In genomic region chr16:74922150-74923138, GRCh38 we compare ENCODE assay signal across 1 cellular context.
A peak's percentile ranks its signal among the peaks of the same experiment; 100 is the strongest.
TF ChIP-seq lines count a peak whose summit lies in the region.

No MANE protein-coding gene starts in this region.

TF ChIP-seq in HepG2, 621 proteins besides CTCF, POLR2A, EP300 and RAD21 (continued from another document and continues in another):
- TF ChIP-seq, protein P1, sequence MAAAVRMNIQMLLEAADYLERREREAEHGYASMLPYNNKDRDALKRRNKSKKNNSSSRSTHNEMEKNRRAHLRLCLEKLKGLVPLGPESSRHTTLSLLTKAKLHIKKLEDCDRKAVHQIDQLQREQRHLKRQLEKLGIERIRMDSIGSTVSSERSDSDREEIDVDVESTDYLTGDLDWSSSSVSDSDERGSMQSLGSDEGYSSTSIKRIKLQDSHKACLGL (CRISPR knock-in tag; IDR thresholded peaks at IDR 0.05): no peak
- TF ChIP-seq ZNF879 (CRISPR knock-in tag; IDR thresholded peaks at IDR 0.05) (no peak), ZBTB14 (CRISPR knock-in tag; IDR thresholded peaks at IDR 0.05) (no peak), ZKSCAN5 (CRISPR knock-in tag; IDR thresholded peaks at IDR 0.05) (no peak), TAF15 (IDR thresholded peaks at IDR 0.05; ENCODE audit: low read depth, low read length, poor library complexity, severe bottlenecking) (no peak), ZNF337 (CRISPR knock-in tag; IDR thresholded peaks at IDR 0.05; ENCODE audit: borderline replicate concordance, low read depth) (0 out of 2 replicates have a peak, but pooled peaks have one; percentile 67), NR2F6 (IDR thresholded peaks at IDR 0.05) (peak; percentile 42), NR2F6 (CRISPR knock-in tag; IDR thresholded peaks at IDR 0.05) (no peak), ZNF674 (CRISPR knock-in tag; IDR thresholded peaks at IDR 0.05; ENCODE audit: low read depth) (no peak), ZNF570 (CRISPR knock-in tag; IDR thresholded peaks at IDR 0.05; ENCODE audit: borderline replicate concordance) (no peak), TRIM24 (CRISPR knock-in tag; IDR thresholded peaks at IDR 0.05) (no peak), KLF6 (CRISPR knock-in tag; IDR thresholded peaks at IDR 0.05) (no peak), NCOA2 (CRISPR knock-in tag; IDR thresholded peaks at IDR 0.05) (peak; percentile 56), ZFP37 (CRISPR knock-in tag; IDR thresholded peaks at IDR 0.05; ENCODE audit: borderline replicate concordance) (no peak; the same call in 1 of the 2 replicates), ZNF773 (CRISPR knock-in tag; IDR thresholded peaks at IDR 0.05; ENCODE audit: borderline replicate concordance) (no peak), ZSCAN12 (CRISPR knock-in tag; IDR thresholded peaks at IDR 0.05) (no peak), ZBTB7B (CRISPR knock-in tag; IDR thresholded peaks at IDR 0.05) (no peak), YEATS2 (CRISPR knock-in tag; IDR thresholded peaks at IDR 0.05; ENCODE audit: borderline replicate concordance) (peak; percentile 32; the same call in 1 of the 2 replicates), CEBPB (IDR thresholded peaks at IDR 0.05; ENCODE audit: borderline replicate concordance, low read depth, low read length) (no peak), ZNF878 (CRISPR knock-in tag; IDR thresholded peaks at IDR 0.05) (no peak; the same call in 1 of the 2 replicates), SETDB1 (CRISPR knock-in tag; IDR thresholded peaks at IDR 0.05; ENCODE audit: borderline replicate concordance) (no peak), HDAC1 (CRISPR knock-in tag; IDR thresholded peaks at IDR 0.05) (peak; percentile 40; the same call in 1 of the 2 replicates), DRAP1 (CRISPR knock-in tag; IDR thresholded peaks at IDR 0.05) (no peak), CREB3 (CRISPR knock-in tag; IDR thresholded peaks at IDR 0.05) (no peak), SUZ12 (IDR thresholded peaks at IDR 0.05; ENCODE audit: low read depth, low read length) (no peak), FUBP1 (CRISPR knock-in tag; IDR thresholded peaks at IDR 0.05; ENCODE audit: borderline replicate concordance) (no peak), NFIB (CRISPR knock-in tag; IDR thresholded peaks at IDR 0.05; ENCODE audit: borderline replicate concordance) (no peak), MXI1 (IDR thresholded peaks at IDR 0.05; ENCODE audit: borderline replicate concordance, low read depth, low read length) (peak; percentile 24; the same call in 1 of the 3 replicates), SNAPC2 (CRISPR knock-in tag; IDR thresholded peaks at IDR 0.05) (no peak), NONO (IDR thresholded peaks at IDR 0.05) (no peak), NONO (CRISPR knock-in tag; conservative IDR thresholded peaks at IDR 0.05) (no peak), ZHX2 (IDR thresholded peaks at IDR 0.05; ENCODE audit: low read depth) (no peak), ZHX2 (CRISPR knock-in tag; IDR thresholded peaks at IDR 0.05; ENCODE audit: borderline replicate concordance) (no peak), SNAI1 (CRISPR knock-in tag; IDR thresholded peaks at IDR 0.05; ENCODE audit: borderline replicate concordance) (no peak), ZNF546 (CRISPR knock-in tag; conservative IDR thresholded peaks at IDR 0.05) (no peak), ZMYM2 (CRISPR knock-in tag; IDR thresholded peaks at IDR 0.05) (no peak), PITX1 (CRISPR knock-in tag; IDR thresholded peaks at IDR 0.05) (peak; percentile 61; the same call in 1 of the 2 replicates)
- TF ChIP-seq, protein P2, sequence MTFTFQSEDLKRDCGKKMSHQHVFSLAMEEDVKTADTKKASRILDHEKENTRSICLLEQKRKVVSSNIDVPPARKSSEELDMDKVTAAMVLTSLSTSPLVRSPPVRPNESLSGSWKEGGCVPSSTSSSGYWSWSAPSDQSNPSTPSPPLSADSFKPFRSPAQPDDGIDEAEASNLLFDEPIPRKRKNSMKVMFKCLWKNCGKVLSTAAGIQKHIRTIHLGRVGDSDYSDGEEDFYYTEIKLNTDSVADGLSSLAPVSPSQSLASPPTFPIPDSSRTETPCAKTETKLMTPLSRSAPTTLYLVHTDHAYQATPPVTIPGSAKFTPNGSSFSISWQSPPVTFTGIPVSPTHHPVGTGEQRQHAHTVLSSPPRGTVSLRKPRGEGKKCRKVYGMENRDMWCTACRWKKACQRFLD (CRISPR knock-in tag; IDR thresholded peaks at IDR 0.05; ENCODE audit: borderline replicate concordance): no peak
- TF ChIP-seq, protein P3, sequence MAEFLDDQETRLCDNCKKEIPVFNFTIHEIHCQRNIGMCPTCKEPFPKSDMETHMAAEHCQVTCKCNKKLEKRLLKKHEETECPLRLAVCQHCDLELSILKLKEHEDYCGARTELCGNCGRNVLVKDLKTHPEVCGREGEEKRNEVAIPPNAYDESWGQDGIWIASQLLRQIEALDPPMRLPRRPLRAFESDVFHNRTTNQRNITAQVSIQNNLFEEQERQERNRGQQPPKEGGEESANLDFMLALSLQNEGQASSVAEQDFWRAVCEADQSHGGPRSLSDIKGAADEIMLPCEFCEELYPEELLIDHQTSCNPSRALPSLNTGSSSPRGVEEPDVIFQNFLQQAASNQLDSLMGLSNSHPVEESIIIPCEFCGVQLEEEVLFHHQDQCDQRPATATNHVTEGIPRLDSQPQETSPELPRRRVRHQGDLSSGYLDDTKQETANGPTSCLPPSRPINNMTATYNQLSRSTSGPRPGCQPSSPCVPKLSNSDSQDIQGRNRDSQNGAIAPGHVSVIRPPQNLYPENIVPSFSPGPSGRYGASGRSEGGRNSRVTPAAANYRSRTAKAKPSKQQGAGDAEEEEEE (CRISPR knock-in tag; IDR thresholded peaks at IDR 0.05; ENCODE audit: borderline replicate concordance): 0 out of 2 replicates have a peak, but pooled peaks have one; percentile 53
- TF ChIP-seq, protein P4, sequence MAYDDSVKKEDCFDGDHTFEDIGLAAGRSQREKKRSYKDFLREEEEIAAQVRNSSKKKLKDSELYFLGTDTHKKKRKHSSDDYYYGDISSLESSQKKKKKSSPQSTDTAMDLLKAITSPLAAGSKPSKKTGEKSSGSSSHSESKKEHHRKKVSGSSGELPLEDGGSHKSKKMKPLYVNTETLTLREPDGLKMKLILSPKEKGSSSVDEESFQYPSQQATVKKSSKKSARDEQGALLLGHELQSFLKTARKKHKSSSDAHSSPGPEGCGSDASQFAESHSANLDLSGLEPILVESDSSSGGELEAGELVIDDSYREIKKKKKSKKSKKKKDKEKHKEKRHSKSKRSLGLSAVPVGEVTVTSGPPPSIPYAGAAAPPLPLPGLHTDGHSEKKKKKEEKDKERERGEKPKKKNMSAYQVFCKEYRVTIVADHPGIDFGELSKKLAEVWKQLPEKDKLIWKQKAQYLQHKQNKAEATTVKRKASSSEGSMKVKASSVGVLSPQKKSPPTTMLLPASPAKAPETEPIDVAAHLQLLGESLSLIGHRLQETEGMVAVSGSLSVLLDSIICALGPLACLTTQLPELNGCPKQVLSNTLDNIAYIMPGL (CRISPR knock-in tag; IDR thresholded peaks at IDR 0.05; ENCODE audit: borderline replicate concordance in 1 of 2, low read depth in 1 of 2): no peak
- TF ChIP-seq, protein P5, sequence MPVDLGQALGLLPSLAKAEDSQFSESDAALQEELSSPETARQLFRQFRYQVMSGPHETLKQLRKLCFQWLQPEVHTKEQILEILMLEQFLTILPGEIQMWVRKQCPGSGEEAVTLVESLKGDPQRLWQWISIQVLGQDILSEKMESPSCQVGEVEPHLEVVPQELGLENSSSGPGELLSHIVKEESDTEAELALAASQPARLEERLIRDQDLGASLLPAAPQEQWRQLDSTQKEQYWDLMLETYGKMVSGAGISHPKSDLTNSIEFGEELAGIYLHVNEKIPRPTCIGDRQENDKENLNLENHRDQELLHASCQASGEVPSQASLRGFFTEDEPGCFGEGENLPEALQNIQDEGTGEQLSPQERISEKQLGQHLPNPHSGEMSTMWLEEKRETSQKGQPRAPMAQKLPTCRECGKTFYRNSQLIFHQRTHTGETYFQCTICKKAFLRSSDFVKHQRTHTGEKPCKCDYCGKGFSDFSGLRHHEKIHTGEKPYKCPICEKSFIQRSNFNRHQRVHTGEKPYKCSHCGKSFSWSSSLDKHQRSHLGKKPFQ (CRISPR knock-in tag; IDR thresholded peaks at IDR 0.05; ENCODE audit: insufficient replicate concordance): no peak
- TF ChIP-seq, protein P6, sequence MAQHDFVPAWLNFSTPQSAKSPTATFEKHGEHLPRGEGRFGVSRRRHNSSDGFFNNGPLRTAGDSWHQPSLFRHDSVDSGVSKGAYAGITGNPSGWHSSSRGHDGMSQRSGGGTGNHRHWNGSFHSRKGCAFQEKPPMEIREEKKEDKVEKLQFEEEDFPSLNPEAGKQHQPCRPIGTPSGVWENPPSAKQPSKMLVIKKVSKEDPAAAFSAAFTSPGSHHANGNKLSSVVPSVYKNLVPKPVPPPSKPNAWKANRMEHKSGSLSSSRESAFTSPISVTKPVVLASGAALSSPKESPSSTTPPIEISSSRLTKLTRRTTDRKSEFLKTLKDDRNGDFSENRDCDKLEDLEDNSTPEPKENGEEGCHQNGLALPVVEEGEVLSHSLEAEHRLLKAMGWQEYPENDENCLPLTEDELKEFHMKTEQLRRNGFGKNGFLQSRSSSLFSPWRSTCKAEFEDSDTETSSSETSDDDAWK (CRISPR knock-in tag; IDR thresholded peaks at IDR 0.05): no peak
